In genomic region chr3:128380295-128380694, GRCh38 we compare ENCODE assay signal across 25 cellular contexts.
"Had no signal": no experiment of that assay in that cellular context is flagged by ENCODE, and none has a peak within 500 bp of the region (broad histone marks: within the 10 kb centered on the region; RNA-seq: fewer than 3 reads in every experiment).

No MANE protein-coding gene starts in this region.

- H3K36me3 ChIP-seq: colonic mucosa, esophagus muscularis mucosa, heart left ventricle, lower lobe of right lung, neural progenitor cell, right lobe of liver, tibial artery, upper lobe of left lung had no signal

- H3K4me3 ChIP-seq: colonic mucosa, esophagus muscularis mucosa, gastroesophageal sphincter, heart left ventricle, lower lobe of right lung, neural progenitor cell, right lobe of liver, stomach, tibial artery, upper lobe of left lung had no signal

- H3K27ac Mint-ChIP-seq: dendritic cell treated with granulocyte-macrophage colony-stimulating factor and Interleukin-4, amounts not matched to agents 40 ng/mL and 50 ng/mL, for 4 days; neural progenitor cell; progenitor cell of endocrine pancreas had no signal

- H3K9me3 Mint-ChIP-seq: dendritic cell treated with granulocyte-macrophage colony-stimulating factor and Interleukin-4, amounts not matched to agents 40 ng/mL and 50 ng/mL, for 4 days; naive thymus-derived CD8-positive, alpha-beta T cell; neural progenitor cell had no signal

- H3K27ac ChIP-seq: colonic mucosa, foreskin keratinocyte, lower lobe of right lung, neural progenitor cell, parathyroid adenoma, right lobe of liver, stomach, tibial artery had no signal

- ATAC-seq: foreskin keratinocyte; gastroesophageal sphincter; heart left ventricle; left colon; left ventricle myocardium superior; lower lobe of right lung; naive thymus-derived CD8-positive, alpha-beta T cell; right lobe of liver had no signal

- H3K9me3 ChIP-seq: colonic mucosa, esophagus muscularis mucosa, gastroesophageal sphincter, heart left ventricle, lower lobe of right lung, right lobe of liver, stomach, tibial artery, upper lobe of left lung had no signal

- H3K4me3 Mint-ChIP-seq: dendritic cell treated with granulocyte-macrophage colony-stimulating factor and Interleukin-4, amounts not matched to agents 40 ng/mL and 50 ng/mL, for 4 days; naive thymus-derived CD8-positive, alpha-beta T cell; neural progenitor cell had no signal

- H3K36me3 Mint-ChIP-seq: neural progenitor cell had no signal

- H3K27me3 ChIP-seq: colonic mucosa, esophagus muscularis mucosa, foreskin keratinocyte, gastroesophageal sphincter, heart left ventricle, neural progenitor cell, right lobe of liver, stomach, tibial artery, upper lobe of left lung had no signal

- DNase-seq: colonic mucosa; effector CD8-positive, alpha-beta T cell; foreskin keratinocyte; heart left ventricle; hippocampal formation; islet precursor cell; kidney glomerular epithelial cell; left colon; left ventricle myocardium superior; lower lobe of right lung; naive thymus-derived CD8-positive, alpha-beta T cell; right lobe of liver; small intestine; stimulated activated CD4-positive, alpha-beta T cell treated with anti-CD3 and anti-CD28 coated beads, Interleukin-15, amount 100 ng/mL, for 24 hours; stimulated activated CD4-positive, alpha-beta T cell treated with anti-CD3 and anti-CD28 coated beads, Interleukin-2, amount 100 ng/mL, for 48 hours; stimulated activated naive CD4-positive, alpha-beta T cell; stomach; tibial artery; upper lobe of left lung had no signal

- H3K27me3 Mint-ChIP-seq: dendritic cell treated with granulocyte-macrophage colony-stimulating factor and Interleukin-4, amounts not matched to agents 40 ng/mL and 50 ng/mL, for 4 days; naive thymus-derived CD8-positive, alpha-beta T cell had no signal
